In genomic region chr15:80955571-80956452, GRCh38 we compare ENCODE assay signal across 8 cellular contexts. TPM values are rescaled to one million over a fixed set of nuclear protein-coding genes. Genes with fewer than 3 reads are reported as not detected.
DNase-seq lines count a peak whose midpoint lies in the region; FAIRE-seq and TF ChIP-seq lines count a peak whose summit lies in the region.
"Not testable (repeated sequence)": the region's sequence is repeated elsewhere in the genome, so short reads cannot be mapped to it uniquely, and the experiment has no call there.

No MANE protein-coding gene starts in this region.

- CTCF ChIA-PET in mammary epithelial cell (lab: Charles Lee; ENCODE audit: low non-redundant PET), result not testable (repeated sequence)

- H3K4me2 ChIP-seq in mammary epithelial cell (ENCODE audit: insufficient read depth, low read depth, low read length) (peak overlapping the region; percentile 62), keratinocyte (ENCODE audit: control insufficient read depth, extremely low read depth, insufficient read depth, low read depth, low read length) (peak overlapping the region; percentile 37)

- not testable (repeated sequence) for H3K79me2 ChIP-seq in mammary epithelial cell (ENCODE audit: insufficient read depth, low read length); keratinocyte (ENCODE audit: control insufficient read depth, insufficient read depth, low read length)

- dilution Hi-C loops in mammary epithelial cell (cut with HindIII; ENCODE audit: low sequenced_read_pairs); keratinocyte (cut with MboI; ENCODE audit: extremely low pct_ligation_motif_present, low sequenced_read_pairs): not testable (repeated sequence)

- in situ Hi-C loops in mammary epithelial cell (cut with MboI; ENCODE audit: low sequenced_read_pairs in 2 of 2), result loop anchor here (10.0 to 25.0 kb wide), 2 partner anchors 171 to 494 kb away; no protein-coding TSS in a partner anchor

- not testable (repeated sequence) for H3K9ac ChIP-seq in mammary epithelial cell (ENCODE audit: insufficient read depth, low read length); keratinocyte (ENCODE audit: control insufficient read depth, extremely low read depth, insufficient read depth, low read length)

- H3K4me1 ChIP-seq in SJCRH30, result not testable (repeated sequence)
- H3K4me1 ChIP-seq in mammary epithelial cell (ENCODE audit: insufficient read depth, low read length) (peaks cover 19% of the 10 kb centered on the region), keratinocyte (ENCODE audit: control insufficient read depth, extremely low read depth, insufficient read depth, low read length) (peaks cover 23% of the 10 kb centered on the region)

- WGBS in mammary epithelial cell (ENCODE audit: low coverage, missing lambda C conversion rate), result 57% methylated on average over 14 of the region's 19 CpGs

- H3K9me3 ChIP-seq in SJCRH30 (replicated peaks); mammary epithelial cell (replicated peaks; ENCODE audit: insufficient read depth, low read length); keratinocyte (ENCODE audit: control insufficient read depth, low read depth, low read length): not testable (repeated sequence)

- not testable (repeated sequence) for TF ChIP-seq CTCF in mammary epithelial cell (conservative IDR thresholded peaks at IDR 0.05 in 1 of 2, IDR thresholded peaks at IDR 0.05 in 1 of 2; ENCODE audit: extremely low read depth in 1 of 2, insufficient read depth in 1 of 2, low read depth in 1 of 2, low read length in 2 of 2); keratinocyte (optimal IDR thresholded peaks at IDR 0.05 in 1 of 3, IDR thresholded peaks at IDR 0.05 in 1 of 3, conservative IDR thresholded peaks at IDR 0.05 in 1 of 3; ENCODE audit: extremely low read depth in 1 of 3, insufficient read depth in 2 of 3, low read length in 3 of 3)

- H3K4me3 ChIP-seq in SJCRH30; mammary epithelial cell (replicated peaks in 1 of 3; ENCODE audit: insufficient read depth in 1 of 3, low read depth in 2 of 3, low read length in 3 of 3); keratinocyte (ENCODE audit: control insufficient read depth in 2 of 3, extremely low read depth in 1 of 3, insufficient read depth in 2 of 3, low read depth in 1 of 3, low read length in 3 of 3): not testable (repeated sequence)

- H3K36me3 ChIP-seq in SJCRH30; mammary epithelial cell (ENCODE audit: insufficient read depth, low read length); keratinocyte (ENCODE audit: control insufficient read depth in 2 of 2, extremely low read depth in 1 of 2, insufficient read depth in 2 of 2, low read length in 2 of 2): not testable (repeated sequence)

- not testable (repeated sequence) for H3K9me1 ChIP-seq in keratinocyte (ENCODE audit: control insufficient read depth, extremely low read depth, insufficient read depth, low read length)

- not testable (repeated sequence) for BruUV-seq in mammary epithelial cell (replicated peaks; lab: Mats Ljungman, UMichigan)

- FAIRE-seq in keratinocyte (lab: Jason Lieb, UNC), result peak; percentile 71

- not testable (repeated sequence) for H2AFZ ChIP-seq in mammary epithelial cell (ENCODE audit: low read depth, low read length); keratinocyte (ENCODE audit: control insufficient read depth, low read length)

- not testable (repeated sequence) for H3K27ac ChIP-seq in SJCRH30; mammary epithelial cell (ENCODE audit: insufficient read depth, low read depth, low read length)
- H3K27ac ChIP-seq in keratinocyte (ENCODE audit: control insufficient read depth, insufficient read depth, low read length), result peak overlapping the region; percentile 45

- H4K20me1 ChIP-seq in mammary epithelial cell (ENCODE audit: insufficient read depth, low read length); keratinocyte (ENCODE audit: control insufficient read depth, extremely low read depth, insufficient read depth, low read length): not testable (repeated sequence)

- intact Hi-C loops in mammary epithelial cell (cut with micrococcal nuclease), result not testable (repeated sequence)

- H3K27me3 ChIP-seq in SJCRH30; mammary epithelial cell (ENCODE audit: insufficient read depth, low read length); keratinocyte (ENCODE audit: control insufficient read depth, extremely low read depth, insufficient read depth, low read length): not testable (repeated sequence)

- DNase-seq in ELF-1 (ENCODE audit: low read depth, low spot score) (peak; percentile 17), HT1080 (ENCODE audit: low read depth) (peak; percentile 99), SJCRH30 (peak; percentile 32 to 44), activated T-cell treated with anti-CD3 and anti-CD28 coated beads for 4 hours (peak; percentile 28), mammary epithelial cell (peak; percentile 99), keratinocyte (ENCODE audit: low read depth, low spot score) (peak; percentile 80), stromal cell of bone marrow (ENCODE audit: low read depth) (peak; percentile 91)
- DNase-seq in stimulated activated CD4-positive, alpha-beta T cell treated with anti-CD3 and anti-CD28 coated beads, Interleukin-12 subunit alpha, Interleukin-12 subunit beta, amount 100 ng/mL, for 48 hours (ENCODE audit: low read depth in 2 of 3, low spot score in 1 of 3), result peak; percentile 52 to 62 (median 60)

RNA-seq across cellular contexts. Expression of gene MESD, which starts 33.8 kb away (rescaled TPM):
- total RNA-seq in HT1080 (2014; rRNA removed; shearing (Covaris generic)), result 25.2 and 27.6 TPM in 2 replicates
- polyA plus RNA-seq in HT1080 (2015; cell fraction: cytosol; rRNA removed), result 23.9 and 25.8 TPM in 2 replicates
- 18.6 and 20.0 TPM in 2 replicates for polyA plus RNA-seq in HT1080 (2015; cell fraction: nucleus; rRNA removed)
- 20.5 and 22.1 TPM in 2 replicates for total RNA-seq in SJCRH30 (2014; rRNA removed; shearing (Covaris generic))
- 10 to 100 TPM; 13.2 to 25.9 TPM for total RNA-seq in mammary epithelial cell
- polyA plus RNA-seq in mammary epithelial cell (15.7 TPM), keratinocyte (10.9 to 22.3 TPM (median 18.7 TPM) in 3 replicates)
- polyA minus RNA-seq in mammary epithelial cell (26.1 TPM), keratinocyte (4.3 to 11.6 TPM (median 7.3 TPM) in 3 replicates)
- 17.7 TPM for polyA plus RNA-seq in keratinocyte (2011; ENCODE audit: low read depth)
- 9.7 and 11.6 TPM in 2 replicates for polyA plus RNA-seq in keratinocyte (2011; cell fraction: cytosol; rRNA removed)
- polyA plus RNA-seq in keratinocyte (2011; cell fraction: nucleus; rRNA removed), result 21.7 and 26.2 TPM in 2 replicates
- polyA plus RNA-seq in keratinocyte (2012; ENCODE audit: low replicate concordance), result 15.9 and 27.1 TPM in 2 replicates
- polyA minus RNA-seq in keratinocyte (2011; cell fraction: cytosol; rRNA and poly(A)+ RNA removed), result 20.1 TPM
- polyA minus RNA-seq in keratinocyte (2011; cell fraction: nucleus; rRNA and poly(A)+ RNA removed), result 11.3 and 22.6 TPM in 2 replicates

RNA-seq across cellular contexts. Expression of gene TLNRD1, which starts 44.9 kb away (rescaled TPM):
- 17.7 and 20.6 TPM in 2 replicates for total RNA-seq in HT1080 (2014; rRNA removed; shearing (Covaris generic))
- 18.1 and 20.3 TPM in 2 replicates for polyA plus RNA-seq in HT1080 (2015; cell fraction: cytosol; rRNA removed)
- polyA plus RNA-seq in HT1080 (2015; cell fraction: nucleus; rRNA removed), result 13.1 and 13.3 TPM in 2 replicates
- total RNA-seq in SJCRH30 (2014; rRNA removed; shearing (Covaris generic)), result 16.1 and 17.3 TPM in 2 replicates
- total RNA-seq in mammary epithelial cell, result 10 to 100 TPM; 16.8 to 18.1 TPM
- polyA plus RNA-seq in mammary epithelial cell, result 10.0 TPM
- 5.0 TPM for polyA minus RNA-seq in mammary epithelial cell
- polyA plus RNA-seq in keratinocyte, result 3.1 to 4.7 TPM (median 3.3 TPM) in 3 replicates
- polyA plus RNA-seq in keratinocyte (2011; ENCODE audit: low read depth), result 0.45 TPM
- polyA plus RNA-seq in keratinocyte (2011; cell fraction: cytosol; rRNA removed), result 2.0 and 3.9 TPM in 2 replicates
- polyA plus RNA-seq in keratinocyte (2011; cell fraction: nucleus; rRNA removed), result 3.3 and 4.3 TPM in 2 replicates
- 2.3 and 7.0 TPM in 2 replicates for polyA plus RNA-seq in keratinocyte (2012; ENCODE audit: low replicate concordance)
- polyA minus RNA-seq in keratinocyte, result 1.3 to 4.2 TPM (median 1.8 TPM) in 3 replicates
- polyA minus RNA-seq in keratinocyte (2011; cell fraction: cytosol; rRNA and poly(A)+ RNA removed), result 19.6 TPM
- polyA minus RNA-seq in keratinocyte (2011; cell fraction: nucleus; rRNA and poly(A)+ RNA removed), result 6.2 and 6.8 TPM in 2 replicates

Comparison
In these comparisons a context has a peak if more than half of its experiments do, and no peak if none do; other contexts are left out.
1. DNase-seq: peak in every context shown above with its lines; median percentile 99 in HT1080; 99 in mammary epithelial cell; 91 in stromal cell of bone marrow; 80 in keratinocyte; 60 in stimulated activated CD4-positive, alpha-beta T cell treated with anti-CD3 and anti-CD28 coated beads, Interleukin-12 subunit alpha, Interleukin-12 subunit beta, amount 100 ng/mL, for 48 hours; 38 in SJCRH30; 28 in activated T-cell treated with anti-CD3 and anti-CD28 coated beads for 4 hours; 17 in ELF-1.